In the genomic region with DNA sequence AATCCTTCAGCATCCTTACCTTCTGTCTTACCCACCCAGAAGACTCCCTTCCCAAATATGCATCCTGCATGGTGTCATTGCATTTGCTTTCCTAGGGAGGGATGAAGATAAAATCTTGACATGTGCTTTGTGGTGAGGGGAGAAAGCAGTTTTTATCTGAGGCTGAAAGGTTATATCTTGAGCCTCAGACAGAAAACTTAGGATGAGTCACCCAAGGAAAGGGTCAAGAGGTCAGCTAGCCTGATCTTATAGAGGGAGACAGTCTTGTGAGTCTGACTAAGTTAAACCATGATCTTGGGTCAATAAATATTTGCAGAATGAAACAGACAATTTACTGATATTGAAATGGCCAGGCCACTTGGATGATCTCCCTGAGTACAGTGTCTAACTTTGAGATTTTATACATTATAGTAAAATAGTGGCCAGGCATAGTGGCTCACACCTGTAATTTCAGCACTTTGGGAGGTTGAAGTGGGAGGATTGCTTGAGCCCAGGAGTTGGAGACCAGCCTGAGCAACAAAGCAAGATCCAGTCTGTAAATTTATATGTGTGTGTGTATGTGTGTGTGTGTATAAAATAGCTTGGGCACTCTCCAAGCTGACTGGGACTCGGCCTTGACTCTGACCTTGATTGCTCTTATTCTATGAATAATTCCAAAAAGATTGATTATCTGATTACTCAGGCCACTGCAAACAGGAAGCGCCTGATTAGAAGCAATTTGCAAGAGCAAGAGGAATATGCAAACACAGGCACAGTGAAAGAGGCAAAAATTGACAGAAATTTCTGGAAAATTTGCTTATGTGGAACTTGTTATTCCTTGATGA, we compare ENCODE assay signal across 14 cellular contexts. TPM values are rescaled to one million over a fixed set of nuclear protein-coding genes. Genes with fewer than 3 reads are reported as not detected.
A peak's percentile ranks its signal among the peaks of the same experiment; 100 is the strongest.
DNase-seq lines count a peak whose midpoint lies in the region; ATAC-seq, FAIRE-seq and TF ChIP-seq lines count a peak whose summit lies in the region.
"Had no signal": no experiment of that assay in that cellular context is flagged by ENCODE, and none has a peak within 500 bp of the region (broad histone marks: within the 10 kb centered on the region; RNA-seq: fewer than 3 reads in every experiment).

No MANE protein-coding gene starts in this region.

- 11 to 19% methylated on average over 1 to 2 of the region's 2 CpGs for WGBS in GM23248 (ENCODE audit: low coverage in 1 of 2, low lambda C conversion rate in 2 of 2, missing lambda C conversion rate in 2 of 2), 2 experiments
- WGBS in small intestine, 3 donors, result 60 to 73% (median 63%) methylated on average over 2 of the region's 2 CpGs

- H4K20me1 ChIP-seq in GM23248 (ENCODE audit: insufficient read depth), result no peaks in the 10 kb centered on the region

- no peaks in the 10 kb centered on the region for H3K9me2 ChIP-seq in GM23248 (ENCODE audit: insufficient read depth)

- H3K36me3 ChIP-seq in GM23248 (ENCODE audit: low read depth) (no peaks in the 10 kb centered on the region), small intestine (ENCODE audit: control insufficient read depth in 2 of 2, insufficient read depth in 2 of 2, low read length in 2 of 2) (no peaks in the 10 kb centered on the region), upper lobe of right lung (no peaks in the 10 kb centered on the region)

- no peaks in the 10 kb centered on the region for H3K79me2 ChIP-seq in GM23248 (ENCODE audit: insufficient read depth)

- in situ Hi-C loops in GM23248 (cut with MboI), result no loop called here

- H2AFZ ChIP-seq in GM23248, result no peak overlapping the region

- peaks cover 10% of the 10 kb centered on the region; the same call in 1 of the 2 replicates for H3F3A ChIP-seq in GM23248 (ENCODE audit: insufficient read depth)

- H3K27ac ChIP-seq in GM23248, result no peak overlapping the region
- peak overlapping the region in 1 of 2 donors; percentile 10 for H3K27ac ChIP-seq in small intestine (ENCODE audit: low read depth in 1 of 2, low read length in 1 of 2)
- no peak overlapping the region for H3K27ac ChIP-seq in upper lobe of right lung
- H3K27ac ChIP-seq: dorsolateral prefrontal cortex had no signal

- FAIRE-seq in RCC 7860 (lab: Jason Lieb, UNC) (peak; percentile 91), small intestine (lab: Jason Lieb, UNC) (no peak)
- FAIRE-seq: G401.6, H1, TTC549 had no signal

- no peak overlapping the region for H3K9ac ChIP-seq in GM23248

- H3K4me3 ChIP-seq in GM23248, result no peak overlapping the region
- H3K4me3 ChIP-seq in fibroblast of mammary gland (ENCODE audit: control insufficient read depth, low read depth, low read length), result no peak overlapping the region
- H3K4me3 ChIP-seq in small intestine (ENCODE audit: low read depth in 1 of 2, low read length in 2 of 2), result no peak overlapping the region
- H3K4me3 ChIP-seq in upper lobe of right lung, result no peak overlapping the region
- H3K4me3 ChIP-seq: dorsolateral prefrontal cortex had no signal

- H3K9me3 ChIP-seq in GM23248 (ENCODE audit: low read depth) (no peaks in the 10 kb centered on the region), small intestine (ENCODE audit: control insufficient read depth, low read depth) (no peaks in the 10 kb centered on the region), upper lobe of right lung (no peaks in the 10 kb centered on the region)

- intact Hi-C loops in upper lobe of right lung (cut with DNase I), result no loop called here

- peak; percentile 37 for DNase-seq in GM23248
- DNase-seq in RCC 7860 (ENCODE audit: low spot score), result peak; percentile 77
- peak; percentile 86 for DNase-seq in fibroblast of mammary gland (ENCODE audit: low read depth)
- peak; percentile 66 for DNase-seq in small intestine
- no peak for DNase-seq in amygdala (lab: John Stamatoyannopoulos, UW)
- DNase-seq in upper lobe of right lung, result no peak
- DNase-seq: activated effector memory CD4-positive, alpha-beta T cell treated with Interleukin-2 at 50 U/mL for 16 hours; dorsolateral prefrontal cortex; natural killer cell; stimulated activated naive CD8-positive, alpha-beta T cell treated with anti-CD3 and anti-CD28 coated beads, Interleukin-15, Interleukin-2, amounts not matched to agents 100 U/mL and 50 U/mL, for 24 hours had no signal

- no peak overlapping the region for H3K4me2 ChIP-seq in GM23248 (ENCODE audit: unreplicated experiment)

- TF ChIP-seq CTCF in fibroblast of mammary gland (conservative IDR thresholded peaks at IDR 0.05; ENCODE audit: control insufficient read depth, insufficient read depth, low read depth, low read length) (no peak), upper lobe of right lung (IDR thresholded peaks at IDR 0.05) (no peak)

- H3K4me1 ChIP-seq in GM23248 (ENCODE audit: insufficient read depth), result peaks cover 10% of the 10 kb centered on the region
- H3K4me1 ChIP-seq in small intestine (ENCODE audit: control insufficient read depth in 2 of 2, insufficient read depth in 1 of 2, low read depth in 1 of 2, low read length in 1 of 2), result no peaks in the 10 kb centered on the region
- peaks cover 5% of the 10 kb centered on the region for H3K4me1 ChIP-seq in upper lobe of right lung

- no peak for ATAC-seq in HG02623 (IDR thresholded peaks at IDR 0.05; ENCODE audit: unreplicated experiment)
- no peak for ATAC-seq in upper lobe of right lung
- ATAC-seq: natural killer cell; stimulated activated naive CD8-positive, alpha-beta T cell treated with anti-CD3 and anti-CD28 coated beads, Interleukin-15, Interleukin-2, amounts not matched to agents 100 U/mL and 50 U/mL, for 24 hours had no signal

- no peaks in the 10 kb centered on the region for H3K27me3 ChIP-seq in GM23248 (replicated peaks; ENCODE audit: insufficient read depth)
- H3K27me3 ChIP-seq in small intestine (ENCODE audit: control insufficient read depth in 2 of 2, insufficient read depth in 2 of 2, low read length in 2 of 2), result no peaks in the 10 kb centered on the region
- H3K27me3 ChIP-seq in upper lobe of right lung, result no peaks in the 10 kb centered on the region

RNA-seq across cellular contexts. Expression of a gene that starts 15.5 kb away (rescaled TPM):
- not detected in 2 replicates for total RNA-seq in GM23248 (2014; rRNA removed; shearing (Covaris generic))
- not detected in 2 replicates for polyA plus RNA-seq in GM23248 (2016; fragmentation: Nextera tagmentation; extraction: Ambion mirVana)
- not detected for polyA plus RNA-seq in small intestine
- not detected for total RNA-seq in upper lobe of right lung
- total RNA-seq: H1, natural killer cell had no signal
- polyA plus RNA-seq: H1 had no signal

Comparison
In these comparisons a context has a peak if more than half of its experiments do, and no peak if none do; other contexts are left out.
1. DNase-seq: peak in GM23248 (single experiment), RCC 7860 (single experiment), fibroblast of mammary gland (single experiment) and small intestine (single experiment); none in amygdala (0 of 56) and upper lobe of right lung (single experiment).